ENCODE assay signal across 21 cellular contexts in genomic region chr18:22040527-22040926, GRCh38.
DNase-seq lines count a peak whose midpoint lies in the region; ATAC-seq, FAIRE-seq and TF ChIP-seq lines count a peak whose summit lies in the region.
"Had no signal": no experiment of that assay in that cellular context is flagged by ENCODE, and none has a peak within 500 bp of the region (broad histone marks: within the 10 kb centered on the region; RNA-seq: fewer than 3 reads in every experiment).

No MANE protein-coding gene starts in this region.

- POLR2A ChIA-PET in HepG2 (lab: Yijun Ruan, JAX) = no interaction called here

- H3K9me3 ChIP-seq in liver (ENCODE audit: control insufficient read depth in 4 of 4, low read length in 3 of 4) (no peaks in the 10 kb centered on the region), HepG2 (ENCODE audit: low read length) (no peaks in the 10 kb centered on the region), colonic mucosa (no peaks in the 10 kb centered on the region), mucosa of rectum (ENCODE audit: control insufficient read depth in 2 of 2, low read length in 2 of 2) (peaks cover 3 to 6% of the 10 kb centered on the region in 2 donors)
- H3K9me3 ChIP-seq: BLaER1 treated with 17β-estradiol and CSF1 and Interleukin-3, amounts not matched to agents 10 nM and 100 nM had no signal

- TF ChIP-seq EP300 in HepG2 (IDR thresholded peaks at IDR 0.05; ENCODE audit: low read depth in 2 of 2, low read length in 2 of 2) = no peak
- TF ChIP-seq EP300 in HepG2 (CRISPR knock-in tag; IDR thresholded peaks at IDR 0.05; ENCODE audit: borderline replicate concordance) = no peak

- no peak overlapping the region for H3K4me2 ChIP-seq in HepG2 (ENCODE audit: low read depth, low read length)
- H3K4me2 ChIP-seq: BLaER1 treated with 17β-estradiol and CSF1 and Interleukin-3, amounts not matched to agents 10 nM and 100 nM had no signal

- FAIRE-seq in HepG2 (lab: Jason Lieb, UNC) = no peak
- FAIRE-seq: G401.6, GM12891, GM19239 had no signal

- H3K36me3 ChIP-seq in liver (ENCODE audit: control insufficient read depth in 4 of 4, insufficient read depth in 3 of 4, low read depth in 1 of 4, low read length in 3 of 4) = no peaks in the 10 kb centered on the region
- H3K36me3 ChIP-seq in HepG2 (replicated peaks in 1 of 2; ENCODE audit: control insufficient read depth in 1 of 2, insufficient read depth in 2 of 2, low read length in 2 of 2) = no peaks in the 10 kb centered on the region
- no peaks in the 10 kb centered on the region for H3K36me3 ChIP-seq in colonic mucosa
- no peaks in the 10 kb centered on the region for H3K36me3 ChIP-seq in mucosa of rectum (ENCODE audit: control insufficient read depth in 2 of 2, insufficient read depth in 2 of 2, low read length in 2 of 2)
- H3K36me3 ChIP-seq: BLaER1 treated with 17β-estradiol and CSF1 and Interleukin-3, amounts not matched to agents 10 nM and 100 nM had no signal

- no peak overlapping the region for H2AFZ ChIP-seq in HepG2 (ENCODE audit: low read length)

- no peak for DNase-seq in HepG2 (ENCODE audit: low spot score)
- DNase-seq in colonic mucosa = peak; percentile 79
- DNase-seq in NCI-H526 (lab: John Stamatoyannopoulos, UW) = no peak
- DNase-seq in iPS-NIHi11 (ENCODE audit: low spot score) = no peak
- no peak for DNase-seq in stimulated activated CD8-positive, alpha-beta memory T cell treated with anti-CD3 and anti-CD28 coated beads, Interleukin-4, amount 100 ng/mL, for 48 hours
- DNase-seq: ACHN; Calu3; CD4-positive, CD25-positive, alpha-beta regulatory T cell; DMS 273 treated with DMSO at 0.1 percent for 48 hours; DMS79 treated with DMSO at 0.1 percent for 48 hours; EL; HCEC 1CT; HFFc6; IMR-90 had no signal

- no peak for ATAC-seq in HepG2

- H4K20me1 ChIP-seq in HepG2 (ENCODE audit: insufficient read depth, low read length) = no peaks in the 10 kb centered on the region
- H4K20me1 ChIP-seq: BLaER1 treated with 17β-estradiol and CSF1 and Interleukin-3, amounts not matched to agents 10 nM and 100 nM had no signal

- intact Hi-C loops in HepG2 (cut with micrococcal nuclease; ENCODE audit: unreplicated experiment) (no loop called here), colonic mucosa (cut with DNase I) (loop anchor here (5.0 kb wide), 1 partner anchor 127 kb away; the partner anchor contains the start of gene GATA6)

- H3K9ac ChIP-seq in liver (ENCODE audit: low read depth in 1 of 2, low read length in 2 of 2) = no peak overlapping the region
- no peak overlapping the region for H3K9ac ChIP-seq in HepG2 (ENCODE audit: insufficient read depth, low read depth, low read length)
- H3K9ac ChIP-seq in colonic mucosa (ENCODE audit: low read depth in 2 of 2, low read length in 2 of 2) = no peak overlapping the region
- H3K9ac ChIP-seq in mucosa of rectum (ENCODE audit: low read depth in 1 of 2, low read length in 2 of 2) = no peak overlapping the region
- H3K9ac ChIP-seq: BLaER1 treated with 17β-estradiol and CSF1 and Interleukin-3, amounts not matched to agents 10 nM and 100 nM had no signal

- H3K79me2 ChIP-seq in HepG2 (ENCODE audit: insufficient read depth, low read length) = no peaks in the 10 kb centered on the region

- H3K4me3 ChIP-seq in liver (ENCODE audit: low read depth in 1 of 3, low read length in 3 of 3) = no peak overlapping the region
- no peak overlapping the region for H3K4me3 ChIP-seq in HepG2 (replicated peaks in 1 of 3; ENCODE audit: insufficient read depth in 1 of 3, low read depth in 2 of 3, low read length in 3 of 3)
- H3K4me3 ChIP-seq in colonic mucosa = no peak overlapping the region
- no peak overlapping the region for H3K4me3 ChIP-seq in mucosa of rectum (ENCODE audit: low read length in 2 of 2)
- H3K4me3 ChIP-seq: BLaER1 treated with 17β-estradiol and CSF1 and Interleukin-3, amounts not matched to agents 10 nM and 100 nM had no signal

- WGBS in liver = 34% methylated on average over 4 of the region's 4 CpGs
- WGBS in HepG2 (ENCODE audit: low lambda C conversion rate) = 56% methylated on average over 4 of the region's 4 CpGs

- CTCF ChIA-PET in HepG2 (lab: Yijun Ruan, JAX; ENCODE audit: low intra/inter-chr PET ratio, low total read pairs) = no interaction called here

- BruUV-seq in HepG2 (replicated peaks; lab: Mats Ljungman, UMichigan) = no TSS peak

- H3K4me1 ChIP-seq in liver (ENCODE audit: control insufficient read depth in 4 of 4, insufficient read depth in 4 of 4, low read length in 3 of 4) (peaks cover 4 to 19% (median 14%) of the 10 kb centered on the region in 4 donors), HepG2 (ENCODE audit: insufficient read depth, low read length) (peaks cover 20% of the 10 kb centered on the region), colonic mucosa (no peaks in the 10 kb centered on the region), mucosa of rectum (ENCODE audit: control insufficient read depth in 2 of 2, insufficient read depth in 2 of 2, low read length in 2 of 2) (peaks cover 20 to 31% of the 10 kb centered on the region in 2 donors)
- H3K4me1 ChIP-seq: BLaER1 treated with 17β-estradiol and CSF1 and Interleukin-3, amounts not matched to agents 10 nM and 100 nM had no signal

- TF ChIP-seq CTCF in liver (IDR thresholded peaks at IDR 0.05; ENCODE audit: low read depth, low read length, missing input control) (no peak), HepG2 (CRISPR knock-in tag; IDR thresholded peaks at IDR 0.05) (no peak), colonic mucosa (IDR thresholded peaks at IDR 0.05) (no peak)

- TF ChIP-seq RAD21 in liver (IDR thresholded peaks at IDR 0.05) (peak in 1 of 2 donors; percentile 19), HepG2 (CRISPR knock-in tag; IDR thresholded peaks at IDR 0.05) (no peak)

- H3K27me3 ChIP-seq in liver (ENCODE audit: control insufficient read depth in 4 of 4, insufficient read depth in 4 of 4, low read length in 3 of 4) (no peaks in the 10 kb centered on the region), HepG2 (ENCODE audit: control insufficient read depth in 1 of 2, insufficient read depth in 2 of 2, low read length in 2 of 2) (no peaks in the 10 kb centered on the region), colonic mucosa (no peaks in the 10 kb centered on the region), mucosa of rectum (ENCODE audit: control insufficient read depth in 2 of 2, insufficient read depth in 2 of 2, low read length in 2 of 2) (no peaks in the 10 kb centered on the region)
- H3K27me3 ChIP-seq: BLaER1 treated with 17β-estradiol and CSF1 and Interleukin-3, amounts not matched to agents 10 nM and 100 nM had no signal

- no peak overlapping the region for H3K27ac ChIP-seq in liver (ENCODE audit: low read depth in 1 of 2, low read length in 2 of 2)
- no peak overlapping the region for H3K27ac ChIP-seq in HepG2 (ENCODE audit: extremely low read length, insufficient read depth, low read length)
- peak overlapping the region; percentile 59 for H3K27ac ChIP-seq in colonic mucosa
- peak overlapping the region; percentile 43 to 62 for H3K27ac ChIP-seq in mucosa of rectum (ENCODE audit: low read depth in 2 of 2, low read length in 2 of 2)
- H3K27ac ChIP-seq: BLaER1 treated with 17β-estradiol and CSF1 and Interleukin-3, amounts not matched to agents 10 nM and 100 nM; HL-60 had no signal

- no peak for TF ChIP-seq POLR2A in HepG2 (IDR thresholded peaks at IDR 0.05; ENCODE audit: insufficient read depth in 1 of 2, low read depth in 2 of 2, low read length in 2 of 2)

- in situ Hi-C loops in HepG2 (cut with HindIII; ENCODE audit: extremely low pct_ligation_motif_present, low pct_unique_long_range_greater_than_20kb) = no loop called here

TF ChIP-seq in liver, 16 proteins besides CTCF, POLR2A, EP300 and RAD21:
- TF ChIP-seq RXRA (IDR thresholded peaks at IDR 0.05) = no peak
- TF ChIP-seq HNF4A (conservative IDR thresholded peaks at IDR 0.05) = peak; percentile 74 to 79
- no peak for TF ChIP-seq YY1 (IDR thresholded peaks at IDR 0.05)
- TF ChIP-seq NR2F2 (IDR thresholded peaks at IDR 0.05) = no peak
- TF ChIP-seq GABPA (IDR thresholded peaks at IDR 0.05 in 1 of 2, conservative IDR thresholded peaks at IDR 0.05 in 1 of 2) = no peak
- no peak for TF ChIP-seq SP1 (IDR thresholded peaks at IDR 0.05)

TF ChIP-seq in HepG2, 621 proteins besides CTCF, POLR2A, EP300 and RAD21:
- TF ChIP-seq HOMEZ (CRISPR knock-in tag; IDR thresholded peaks at IDR 0.05; ENCODE audit: low read depth) = no peak
- no peak for TF ChIP-seq ZBTB49 (CRISPR knock-in tag; IDR thresholded peaks at IDR 0.05; ENCODE audit: borderline replicate concordance)

Comparison
In these comparisons a context has a peak if more than half of its experiments do, and no peak if none do; other contexts are left out.
1. H3K27ac ChIP-seq: peak in colonic mucosa (single experiment) and mucosa of rectum (2 of 2); none in liver (0 of 2) and HepG2 (single experiment).